Comparison of ENCODE assay signal across 17 cellular contexts in the genomic region with DNA sequence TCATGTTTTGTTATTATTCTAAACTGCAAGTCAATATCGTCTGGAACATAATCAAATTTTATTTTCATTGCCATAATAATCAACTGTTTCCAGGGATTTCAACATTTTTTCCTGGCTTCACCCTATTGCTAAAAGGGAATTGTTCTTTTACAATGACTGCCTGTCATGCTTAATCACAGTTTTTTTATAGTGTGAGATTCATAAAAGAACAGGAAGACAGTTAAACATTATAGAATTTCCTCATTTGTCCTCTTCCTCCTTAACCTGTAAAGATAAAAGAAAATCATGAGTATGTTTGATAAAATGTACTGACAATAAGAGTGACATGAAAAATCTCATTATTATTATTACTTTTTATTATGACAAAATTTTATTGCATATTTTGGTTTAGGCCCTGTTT.
DNase-seq lines count a peak whose midpoint lies in the region; ATAC-seq and TF ChIP-seq lines count a peak whose summit lies in the region.
"Had no signal": no experiment of that assay in that cellular context is flagged by ENCODE, and none has a peak within 500 bp of the region (broad histone marks: within the 10 kb centered on the region; RNA-seq: fewer than 3 reads in every experiment).

No MANE protein-coding gene starts in this region.

- DNase-seq in dermis blood vessel endothelial cell (peak; percentile 37), fibroblast of the aortic adventitia (ENCODE audit: low read depth) (peak; percentile 11), uterus (no peak), NCI-H2107 treated with DMSO at 0.1 percent for 48 hours (lab: John Stamatoyannopoulos, UW; ENCODE audit: unreplicated experiment) (no peak), NCI-H1105 treated with DMSO at 0.1 percent for 48 hours (lab: John Stamatoyannopoulos, UW) (no peak), Right ventricle myocardium superior (no peak)
- DNase-seq: Calu3; CD8-positive, alpha-beta T cell; DMS79 treated with DMSO at 0.1 percent for 48 hours; GF-D8; HCEC 1CT; HFFc6 had no signal

- intact Hi-C loops in uterus (cut with DNase I; ENCODE audit: low total_unique reads) (no loop called here), Right ventricle myocardium superior (cut with DNase I) (no loop called here)

- no peaks in the 10 kb centered on the region for H3K36me3 ChIP-seq in Loucy (ENCODE audit: insufficient read depth, low read length)
- no peaks in the 10 kb centered on the region for H3K36me3 ChIP-seq in uterus
- H3K36me3 ChIP-seq: BLaER1 had no signal

- no peak overlapping the region for H3K9ac ChIP-seq in Loucy (ENCODE audit: low read depth, low read length, poor library complexity, severe bottlenecking)
- H3K9ac ChIP-seq: BLaER1 had no signal

- TF ChIP-seq CTCF in Loucy (conservative IDR thresholded peaks at IDR 0.05; ENCODE audit: low read length) (no peak), fibroblast of the aortic adventitia (IDR thresholded peaks at IDR 0.05; ENCODE audit: insufficient read depth, low read length) (no peak), uterus (IDR thresholded peaks at IDR 0.05) (no peak)

- H4K20me1 ChIP-seq in Loucy (ENCODE audit: insufficient read depth, low read length, poor library complexity, severe bottlenecking), result no peaks in the 10 kb centered on the region
- H4K20me1 ChIP-seq: BLaER1 had no signal

- H3K4me1 ChIP-seq in Loucy (ENCODE audit: insufficient read depth, low read length, poor library complexity, severe bottlenecking), result peaks cover 23% of the 10 kb centered on the region
- peaks cover 0 to 3% of the 10 kb centered on the region in 2 donors for H3K4me1 ChIP-seq in uterus
- H3K4me1 ChIP-seq: A549, BLaER1 had no signal

- H3K4me3 ChIP-seq in Loucy (ENCODE audit: low read length, poor library complexity, severe bottlenecking) (peak overlapping the region; percentile 4), fibroblast of the aortic adventitia (ENCODE audit: low read depth, low read length) (no peak overlapping the region), uterus (no peak overlapping the region)
- H3K4me3 ChIP-seq: A549, BLaER1, GM23338 had no signal

- TF ChIP-seq POLR2A in uterus (IDR thresholded peaks at IDR 0.05), result no peak

- peak overlapping the region; percentile 61 to 63 for H3K27ac ChIP-seq in uterus
- H3K27ac ChIP-seq: A549, BLaER1, HL-60 had no signal

- no peaks in the 10 kb centered on the region for H3F3A ChIP-seq in Loucy (ENCODE audit: low read depth)

- H2AFZ ChIP-seq in Loucy (ENCODE audit: low read length), result no peak overlapping the region
- H2AFZ ChIP-seq: GM23338 had no signal

- peak overlapping the region; percentile 47 for H3K4me2 ChIP-seq in Loucy (ENCODE audit: low read depth, low read length, poor library complexity, severe bottlenecking)
- H3K4me2 ChIP-seq: A549, BLaER1, GM23338 had no signal

- H3K9me2 ChIP-seq in Loucy (replicated peaks; ENCODE audit: low read depth, low read length), result no peaks in the 10 kb centered on the region

- H3K9me3 ChIP-seq in Loucy (ENCODE audit: insufficient read depth, low read depth, low read length) (peaks cover 4% of the 10 kb centered on the region; the same call in 1 of the 2 replicates), uterus (no peaks in the 10 kb centered on the region)
- H3K9me3 ChIP-seq: A549 had no signal

- no peaks in the 10 kb centered on the region for H3K79me2 ChIP-seq in Loucy (ENCODE audit: insufficient read depth, low read length)

- H3K27me3 ChIP-seq in Loucy (ENCODE audit: insufficient read depth, low read length, poor library complexity, severe bottlenecking), result no peaks in the 10 kb centered on the region
- H3K27me3 ChIP-seq in uterus, result no peaks in the 10 kb centered on the region
- H3K27me3 ChIP-seq: BLaER1 had no signal

- no peak for ATAC-seq in Right ventricle myocardium superior (ENCODE audit: poor library complexity)
- ATAC-seq: A549; CD8-positive, alpha-beta T cell; GM23338 had no signal

Comparison
In these comparisons a context has a peak if more than half of its experiments do, and no peak if none do; other contexts are left out.
1. DNase-seq: peak in dermis blood vessel endothelial cell (single experiment) and fibroblast of the aortic adventitia (single experiment); none in uterus (0 of 2), NCI-H2107 treated with DMSO at 0.1 percent for 48 hours (single experiment), NCI-H1105 treated with DMSO at 0.1 percent for 48 hours (single experiment) and Right ventricle myocardium superior (single experiment).